ENCODE assay signal across 27 cellular contexts in genomic region chr7:12595148-12595547, GRCh38. TPM values are rescaled to one million over a fixed set of nuclear protein-coding genes. Genes with fewer than 3 reads are reported as not detected.
A peak's percentile ranks its signal among the peaks of the same experiment; 100 is the strongest.
DNase-seq lines count a peak whose midpoint lies in the region; ATAC-seq, FAIRE-seq and TF ChIP-seq lines count a peak whose summit lies in the region.
"Had no signal": no experiment of that assay in that cellular context is flagged by ENCODE, and none has a peak within 500 bp of the region (broad histone marks: within the 10 kb centered on the region; RNA-seq: fewer than 3 reads in every experiment).

No MANE protein-coding gene starts in this region.

- TF ChIP-seq CTCF in H9 (conservative IDR thresholded peaks at IDR 0.05) (no peak), WTC11 (IDR thresholded peaks at IDR 0.05) (no peak), kidney (IDR thresholded peaks at IDR 0.05; ENCODE audit: borderline replicate concordance, extremely low read depth, insufficient read depth) (no peak), right lobe of liver (IDR thresholded peaks at IDR 0.05) (no peak), osteoblast (IDR thresholded peaks at IDR 0.05; ENCODE audit: extremely low read depth, low read depth, low read length) (no peak)

- H3K4me3 Mint-ChIP-seq in H9 (no peak overlapping the region), WTC11 (no peak overlapping the region)
- H3K4me3 Mint-ChIP-seq: B cell; CD4-positive, alpha-beta T cell; CD8-positive, alpha-beta T cell had no signal

- H3K4me3 ChIP-seq in kidney (ENCODE audit: low read length in 2 of 2) (no peak overlapping the region), right lobe of liver (no peak overlapping the region), osteoblast (ENCODE audit: insufficient read depth, low read length) (no peak overlapping the region)
- H3K4me3 ChIP-seq: A549; BLaER1 treated with 17β-estradiol and CSF1 and Interleukin-3, amounts not matched to agents 10 nM and 100 nM; GM12878 had no signal

- intact Hi-C loops in kidney (cut with DNase I), result no loop called here
- intact Hi-C loops in right lobe of liver (cut with DNase I), result no loop called here

- H3K23me2 ChIP-seq in H9 (ENCODE audit: insufficient read length, low read depth, low read length, poor library complexity, severe bottlenecking), result peaks cover 4% of the 10 kb centered on the region

- no peak overlapping the region for H3K56ac ChIP-seq in H9 (ENCODE audit: insufficient read length, low read depth, low read length)

- no peak overlapping the region for H4K8ac ChIP-seq in H9 (replicated peaks; ENCODE audit: insufficient read length, low read depth, low read length)

- H2BK12ac ChIP-seq in H9 (ENCODE audit: insufficient read length, low read depth, low read length), result no peak overlapping the region

- H3K9ac ChIP-seq in H9 (ENCODE audit: extremely low read depth, insufficient read length, low read length) (no peak overlapping the region), kidney (ENCODE audit: low read length in 2 of 2) (no peak overlapping the region)
- H3K9ac ChIP-seq: BLaER1 treated with 17β-estradiol and CSF1 and Interleukin-3, amounts not matched to agents 10 nM and 100 nM had no signal

- H3K27ac ChIP-seq in H9 (ENCODE audit: insufficient read length, low read depth, low read length) (no peak overlapping the region), kidney (ENCODE audit: low read depth in 2 of 2, low read length in 2 of 2) (peak overlapping the region; percentile 51 to 69), right lobe of liver (no peak overlapping the region), osteoblast (ENCODE audit: low read depth, low read length) (no peak overlapping the region)
- H3K27ac ChIP-seq: 22Rv1; A549; BLaER1 treated with 17β-estradiol and CSF1 and Interleukin-3, amounts not matched to agents 10 nM and 100 nM; C4-2B had no signal

- DNase-seq in H9 (no peak), WTC11 (ENCODE audit: low spot score) (no peak), kidney (no peak), DMS 273 treated with DMSO at 0.1 percent for 48 hours (lab: John Stamatoyannopoulos, UW) (no peak), right lobe of liver (no peak), osteoblast (ENCODE audit: insufficient read length, low spot score, missing footprints) (no peak)
- DNase-seq: AML-193; Caco-2; Calu3; CD4-positive, alpha-beta T cell; CD8-positive, alpha-beta T cell; DMS153; DMS79; DND-41; EL; GDM1 had no signal

- no peaks in the 10 kb centered on the region for H3K4me1 ChIP-seq in H9 (ENCODE audit: insufficient read depth, low read length)
- H3K4me1 ChIP-seq in kidney (ENCODE audit: control insufficient read depth in 1 of 2, insufficient read depth in 1 of 2, low read depth in 1 of 2, low read length in 2 of 2), result peaks cover 0 to 2% of the 10 kb centered on the region in 2 donors
- no peaks in the 10 kb centered on the region for H3K4me1 ChIP-seq in right lobe of liver
- no peaks in the 10 kb centered on the region for H3K4me1 ChIP-seq in osteoblast (ENCODE audit: insufficient read depth, low read length)
- H3K4me1 ChIP-seq: A549 had no signal

- no peak overlapping the region for H2BK5ac ChIP-seq in H9 (ENCODE audit: insufficient read length, low read length)

- no peaks in the 10 kb centered on the region for H4K20me1 ChIP-seq in H9 (ENCODE audit: control insufficient read depth, insufficient read depth, insufficient read length)
- H4K20me1 ChIP-seq in osteoblast (ENCODE audit: insufficient read depth, low read length), result no peaks in the 10 kb centered on the region
- H4K20me1 ChIP-seq: BLaER1 treated with 17β-estradiol and CSF1 and Interleukin-3, amounts not matched to agents 10 nM and 100 nM had no signal

- POLR2A ChIA-PET in WTC11 (lab: Charles Lee), result no interaction called here

- H3K36me3 ChIP-seq in kidney (ENCODE audit: control insufficient read depth in 1 of 2, insufficient read depth in 2 of 2, low read length in 2 of 2), result no peaks in the 10 kb centered on the region
- H3K36me3 ChIP-seq in right lobe of liver, result no peaks in the 10 kb centered on the region
- H3K36me3 ChIP-seq in osteoblast (ENCODE audit: insufficient read depth, low read length), result no peaks in the 10 kb centered on the region
- H3K36me3 ChIP-seq: BLaER1 treated with 17β-estradiol and CSF1 and Interleukin-3, amounts not matched to agents 10 nM and 100 nM had no signal

- no peak overlapping the region for H2AK5ac ChIP-seq in H9 (ENCODE audit: insufficient read length, low read length)

- no CpG with 5 or more reads among the region's 7 CpGs for WGBS in H9 (ENCODE audit: extremely low coverage, insufficient read length, low lambda C conversion rate)
- 64% methylated on average over 4 of the region's 7 CpGs for WGBS in right lobe of liver (ENCODE audit: insufficient coverage, low coverage, low lambda C conversion rate, missing lambda C conversion rate)

- no peak overlapping the region for H4K91ac ChIP-seq in H9 (ENCODE audit: insufficient read length, low read depth, low read length)

- no peak overlapping the region for H3K27ac Mint-ChIP-seq in H9
- no peak overlapping the region for H3K27ac Mint-ChIP-seq in WTC11
- H3K27ac Mint-ChIP-seq: B cell; CD4-positive, alpha-beta T cell; CD8-positive, alpha-beta T cell had no signal

- H3K27me3 ChIP-seq in H9 (ENCODE audit: insufficient read depth, low read length), result no peaks in the 10 kb centered on the region
- no peaks in the 10 kb centered on the region for H3K27me3 ChIP-seq in right lobe of liver
- no peaks in the 10 kb centered on the region for H3K27me3 ChIP-seq in osteoblast (ENCODE audit: insufficient read depth, low read length)
- H3K27me3 ChIP-seq: BLaER1 treated with 17β-estradiol and CSF1 and Interleukin-3, amounts not matched to agents 10 nM and 100 nM had no signal

- peaks cover 8 to 9% of the 10 kb centered on the region in 2 experiments; a peak in 4 of 5 replicates for H3K9me3 Mint-ChIP-seq in H9
- peaks cover 16% of the 10 kb centered on the region for H3K9me3 Mint-ChIP-seq in WTC11
- H3K9me3 Mint-ChIP-seq: CD4-positive, alpha-beta T cell; CD8-positive, alpha-beta T cell had no signal

- H2BK15ac ChIP-seq in H9 (ENCODE audit: low read depth, low read length), result no peak overlapping the region

- no peak overlapping the region for H3T11ph ChIP-seq in H9 (ENCODE audit: low read length)

- H2BK120ac ChIP-seq in H9 (ENCODE audit: low read depth, low read length, poor library complexity, severe bottlenecking), result no peak overlapping the region

- no peaks in the 10 kb centered on the region for H3K79me1 ChIP-seq in H9 (ENCODE audit: insufficient read depth, low read depth, low read length, poor library complexity, severe bottlenecking)

- H3K4me2 ChIP-seq in H9 (ENCODE audit: insufficient read depth, insufficient read length, low read length) (no peak overlapping the region), osteoblast (ENCODE audit: insufficient read depth, low read length) (no peak overlapping the region)
- H3K4me2 ChIP-seq: A549; BLaER1 treated with 17β-estradiol and CSF1 and Interleukin-3, amounts not matched to agents 10 nM and 100 nM had no signal

- no peak overlapping the region for H4K5ac ChIP-seq in H9 (ENCODE audit: insufficient read length, low read depth, low read length)

- H3K79me2 ChIP-seq in H9 (ENCODE audit: insufficient read depth, low read length), result no peaks in the 10 kb centered on the region
- H3K79me2 ChIP-seq in osteoblast (ENCODE audit: insufficient read depth, low read length), result no peaks in the 10 kb centered on the region

- no peak overlapping the region for H3K4ac ChIP-seq in H9 (ENCODE audit: low read depth, low read length)

- H3K27me3 Mint-ChIP-seq in H9 (ENCODE audit: low read depth) (no peaks in the 10 kb centered on the region), WTC11 (ENCODE audit: low read depth) (no peaks in the 10 kb centered on the region)
- H3K27me3 Mint-ChIP-seq: B cell; CD4-positive, alpha-beta T cell had no signal

- peak overlapping the region; percentile 6 for H2BK20ac ChIP-seq in H9 (ENCODE audit: low read depth, low read length, poor library complexity, severe bottlenecking)

- no peak for FAIRE-seq in kidney (lab: Jason Lieb, UNC)
- FAIRE-seq: A549, D721Med, GM12878, GM12892, GM18507 had no signal

- no peaks in the 10 kb centered on the region for H3K9me3 ChIP-seq in H9 (ENCODE audit: control insufficient read depth, low read depth, low read length)
- H3K9me3 ChIP-seq in kidney (ENCODE audit: control insufficient read depth in 1 of 2, low read length in 2 of 2), result no peaks in the 10 kb centered on the region
- no peaks in the 10 kb centered on the region for H3K9me3 ChIP-seq in right lobe of liver
- H3K9me3 ChIP-seq in osteoblast (ENCODE audit: low read depth, low read length), result no peaks in the 10 kb centered on the region
- H3K9me3 ChIP-seq: A549, Caco-2 had no signal

- TF ChIP-seq POLR2A in right lobe of liver (IDR thresholded peaks at IDR 0.05), result no peak

- no peak overlapping the region for H3K14ac ChIP-seq in H9 (ENCODE audit: insufficient read depth, low read length)

- CTCF ChIA-PET in WTC11 (lab: Charles Lee), result no interaction called here

- H3K4me1 Mint-ChIP-seq in H9 (no peaks in the 10 kb centered on the region), WTC11 (no peaks in the 10 kb centered on the region)
- H3K4me1 Mint-ChIP-seq: B cell had no signal

- ATAC-seq in WTC11 (peak; percentile 55; the same call in 1 of the 2 replicates), right lobe of liver (no peak)
- ATAC-seq: A549; CD8-positive, alpha-beta T cell; GM12878 had no signal

- H3K18ac ChIP-seq in H9 (ENCODE audit: insufficient read length, low read depth, low read length), result no peak overlapping the region

- H2AFZ ChIP-seq in H9 (ENCODE audit: low read length) (no peak overlapping the region), osteoblast (ENCODE audit: low read length) (no peak overlapping the region)

- H3K23ac ChIP-seq in H9 (ENCODE audit: insufficient read length, low read depth, low read length), result no peak overlapping the region

- H3K36me3 Mint-ChIP-seq in H9 (ENCODE audit: insufficient read depth in 1 of 3, low read depth in 3 of 3) (peaks cover 4 to 12% (median 6%) of the 10 kb centered on the region in 3 experiments; a peak in 5 of 7 replicates), WTC11 (peaks cover 10% of the 10 kb centered on the region)
- H3K36me3 Mint-ChIP-seq: CD8-positive, alpha-beta T cell had no signal

TF ChIP-seq in WTC11, 78 proteins besides CTCF, POLR2A, EP300 and RAD21 (continues in another document):
- no peak for TF ChIP-seq NR3C1 (CRISPR knock-in tag; conservative IDR thresholded peaks at IDR 0.05; ENCODE audit: low read depth)
- TF ChIP-seq ETV6 (CRISPR knock-in tag; IDR thresholded peaks at IDR 0.05), result no peak
- no peak for TF ChIP-seq FOXJ3 (CRISPR knock-in tag; IDR thresholded peaks at IDR 0.05; ENCODE audit: borderline replicate concordance)

RNA-seq across cellular contexts. Expression of gene SCIN, which starts 24.6 kb away (rescaled TPM):
- 0.44 and 0.50 TPM in 2 replicates for total RNA-seq in H9 (2021)
- total RNA-seq in WTC11 (2021), result 0.80 to 1.2 TPM (median 0.98 TPM) in 3 replicates
- total RNA-seq in kidney, result 141 TPM
- 62.8 TPM for polyA plus RNA-seq in kidney (ENCODE audit: insufficient read depth, low read depth, low replicate concordance)
- total RNA-seq in right lobe of liver, result under 1 TPM in 3 of 6 experiments, not detected in 3; 0.06 to 0.20 (median 0.18) TPM
- 4.7 TPM in 2 replicates for total RNA-seq in osteoblast
- total RNA-seq: A172; CD8-positive, alpha-beta T cell; G401 had no signal

Comparison
In these comparisons a context has a peak if more than half of its experiments do, and no peak if none do; other contexts are left out.
1. H3K27ac ChIP-seq: peak in kidney (2 of 2); none in H9 (single experiment), right lobe of liver (0 of 3) and osteoblast (single experiment).
2. RNA of gene SCIN, which starts 24.6 kb away (total RNA-seq): 141 TPM in kidney (single experiment); 4.7 TPM in osteoblast, 0.80 to 1.2 TPM in WTC11, 0.44 to 0.50 TPM in H9 and 0.06 to 0.20 TPM in right lobe of liver; every median in the first group is over 10 times any median in the second.